Comparison of ENCODE assay signal across 8 cellular contexts in genomic region chr19:14206283-14206677, GRCh38. TPM values are rescaled to one million over a fixed set of nuclear protein-coding genes. Genes with fewer than 3 reads are reported as not detected.
DNase-seq lines count a peak whose midpoint lies in the region; ATAC-seq and TF ChIP-seq lines count a peak whose summit lies in the region.
"Not testable (repeated sequence)": the region's sequence is repeated elsewhere in the genome, so short reads cannot be mapped to it uniquely, and the experiment has no call there.

No MANE protein-coding gene starts in this region.

- H3K27ac Mint-ChIP-seq in activated T-helper 17 cell treated with anti-CD3 and anti-CD28 coated beads, Interleukin-2, amount 50 U/mL, for 72 hours = not testable (repeated sequence)

- peak overlapping the region in 3 of 4 donors; percentile 32 to 80 (median 46) for H3K27ac ChIP-seq in Peyer's patch
- H3K27ac ChIP-seq in effector memory CD4-positive, alpha-beta T cell (ENCODE audit: insufficient read depth, low read length, poor library complexity, severe bottlenecking); ovary; testis: not testable (repeated sequence)

- not testable (repeated sequence) for H3K9me3 Mint-ChIP-seq in activated T-helper 17 cell treated with anti-CD3 and anti-CD28 coated beads, Interleukin-2, amount 50 U/mL, for 72 hours

- not testable (repeated sequence) for H3K9me3 ChIP-seq in Peyer's patch; effector memory CD4-positive, alpha-beta T cell (ENCODE audit: control insufficient read depth, low read length); ovary; testis

- TF ChIP-seq POLR2A in Peyer's patch (IDR thresholded peaks at IDR 0.05); ovary (IDR thresholded peaks at IDR 0.05); testis (IDR thresholded peaks at IDR 0.05): not testable (repeated sequence)

- CTCF ChIA-PET in BJ (lab: Yijun Ruan, JAX) = interaction anchor here (1.2 kb wide), 1 partner anchor 141 kb away, joined by 3 read pairs; no protein-coding TSS in a partner anchor

- H3K27me3 Mint-ChIP-seq in activated T-helper 17 cell treated with anti-CD3 and anti-CD28 coated beads, Interleukin-2, amount 50 U/mL, for 72 hours = not testable (repeated sequence)

- 0 to 2% (median 0%) methylated on average over 15 to 64 of the region's 65 CpGs for WGBS in ovary, 3 donors
- WGBS in testis, 2 donors = 0% methylated on average over 5 to 35 of the region's 65 CpGs

- peak; percentile 19 for ATAC-seq in HG02759 (IDR thresholded peaks at IDR 0.05; ENCODE audit: unreplicated experiment)
- ATAC-seq in activated T-helper 17 cell treated with anti-CD3 and anti-CD28 coated beads, Interleukin-2, amount 50 U/mL, for 72 hours (replicated peaks) = peak; percentile 20

- H3K4me3 Mint-ChIP-seq in activated T-helper 17 cell treated with anti-CD3 and anti-CD28 coated beads, Interleukin-2, amount 50 U/mL, for 72 hours = peak overlapping the region; percentile 37

- intact Hi-C loops in ovary (cut with DNase I); testis (cut with DNase I; ENCODE audit: low total_unique reads): not testable (repeated sequence)

- peak overlapping the region; percentile 42 for H3K4me3 ChIP-seq in BJ (ENCODE audit: low read depth, low read length)
- peak overlapping the region; percentile 52 to 88 (median 72) for H3K4me3 ChIP-seq in Peyer's patch
- peak overlapping the region; percentile 65 for H3K4me3 ChIP-seq in effector memory CD4-positive, alpha-beta T cell (ENCODE audit: insufficient read depth, low read depth, low read length, poor library complexity, severe bottlenecking)
- H3K4me3 ChIP-seq in ovary = peak overlapping the region; percentile 71
- H3K4me3 ChIP-seq in testis = peak overlapping the region; percentile 58 to 62

- H3K4me1 Mint-ChIP-seq in activated T-helper 17 cell treated with anti-CD3 and anti-CD28 coated beads, Interleukin-2, amount 50 U/mL, for 72 hours = not testable (repeated sequence)

- TF ChIP-seq CTCF in BJ (IDR thresholded peaks at IDR 0.05; ENCODE audit: insufficient read depth, low read depth, low read length); Peyer's patch (IDR thresholded peaks at IDR 0.05); ovary (IDR thresholded peaks at IDR 0.05); testis (IDR thresholded peaks at IDR 0.05): not testable (repeated sequence)

- H3K4me1 ChIP-seq in Peyer's patch; ovary (ENCODE audit: insufficient read depth); testis: not testable (repeated sequence)
- peaks cover 19% of the 10 kb centered on the region for H3K4me1 ChIP-seq in effector memory CD4-positive, alpha-beta T cell (ENCODE audit: control insufficient read depth, insufficient read depth, low read length, poor library complexity, severe bottlenecking)

- H3K36me3 Mint-ChIP-seq in activated T-helper 17 cell treated with anti-CD3 and anti-CD28 coated beads, Interleukin-2, amount 50 U/mL, for 72 hours (ENCODE audit: low read depth) = not testable (repeated sequence)

- DNase-seq in BJ (ENCODE audit: low read depth); Peyer's patch; effector memory CD4-positive, alpha-beta T cell; testis: not testable (repeated sequence)
- DNase-seq in iPS-NIHi7 (ENCODE audit: extremely low spot score) = peak; percentile 22
- DNase-seq in ovary = peak in 1 of 5 donors; percentile 55

- POLR2A ChIA-PET in BJ (lab: Charles Lee) = not testable (repeated sequence)

- H3K36me3 ChIP-seq in BJ (ENCODE audit: control insufficient read depth, insufficient read depth, low read length); Peyer's patch; effector memory CD4-positive, alpha-beta T cell (ENCODE audit: control insufficient read depth, insufficient read depth, low read length); ovary; testis (ENCODE audit: low read depth, missing control alignments): not testable (repeated sequence)

- H3K27me3 ChIP-seq in BJ (ENCODE audit: control insufficient read depth, insufficient read depth, low read length) = peaks cover 18% of the 10 kb centered on the region
- not testable (repeated sequence) for H3K27me3 ChIP-seq in Peyer's patch; effector memory CD4-positive, alpha-beta T cell (replicated peaks; ENCODE audit: control insufficient read depth, insufficient read depth, low read length, poor library complexity, severe bottlenecking); ovary; testis

- TF ChIP-seq EP300 in ovary (IDR thresholded peaks at IDR 0.05) = not testable (repeated sequence)

RNA-seq across cellular contexts. Expression of gene ADGRL1, which starts 0.3 kb away (rescaled TPM):
- polyA plus RNA-seq in BJ (2011; rRNA removed) = 1.6 and 4.0 TPM in 2 replicates
- 5.8 and 8.5 TPM in 2 replicates for polyA minus RNA-seq in BJ (2011; rRNA and poly(A)+ RNA removed)
- 10 to 100 TPM; 22.8 to 58.6 (median 48.8) TPM for total RNA-seq in Peyer's patch
- total RNA-seq in activated T-helper 17 cell treated with anti-CD3 and anti-CD28 coated beads, Interleukin-2, amount 50 U/mL, for 72 hours = 1 to 10 TPM; 3.9 to 8.4 TPM
- total RNA-seq in ovary = 10 to 100 TPM in 5 of 7 donors, 1 to 10 TPM in 2; 4.1 to 36.8 (median 22.5) TPM
- polyA plus RNA-seq in ovary = 1 to 10 TPM; 2.1 to 6.7 TPM
- total RNA-seq in testis = 10 to 100 TPM; 45.0 to 57.2 TPM
- 23.8 TPM for polyA plus RNA-seq in testis (ENCODE audit: insufficient read depth, low read depth, low replicate concordance)
